In the genomic region with DNA sequence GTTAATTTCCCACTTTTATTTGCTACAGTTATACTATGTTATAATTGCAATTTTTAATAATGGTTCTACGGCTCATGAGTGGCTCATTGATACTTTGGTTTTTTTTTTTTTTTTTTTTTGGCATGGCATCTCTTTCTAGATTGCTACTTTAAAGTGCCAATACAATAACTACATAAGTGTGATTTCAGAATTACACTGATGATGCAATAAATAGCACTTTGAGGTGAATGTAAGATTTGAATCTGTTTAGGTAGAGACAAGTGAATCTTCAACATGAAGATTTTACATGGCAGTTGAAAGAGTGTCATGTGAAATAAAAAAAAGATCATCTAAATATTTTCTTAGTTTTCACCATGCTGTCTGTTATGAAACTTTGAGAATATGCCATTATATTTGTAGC, we compare ENCODE assay signal across 35 cellular contexts.
A peak's percentile ranks its signal among the peaks of the same experiment; 100 is the strongest.
DNase-seq lines count a peak whose midpoint lies in the region; ATAC-seq, FAIRE-seq and TF ChIP-seq lines count a peak whose summit lies in the region.
"Had no signal": no experiment of that assay in that cellular context is flagged by ENCODE, and none has a peak within 500 bp of the region (broad histone marks: within the 10 kb centered on the region; RNA-seq: fewer than 3 reads in every experiment).

No MANE protein-coding gene starts in this region.

- no peak overlapping the region for H4K8ac ChIP-seq in IMR-90 (ENCODE audit: low read depth in 2 of 2, low read length in 2 of 2)
- no peak overlapping the region for H4K8ac ChIP-seq in neuronal stem cell (ENCODE audit: low read depth, low read length)

- H3K4me3 ChIP-seq in HepG2 (replicated peaks in 1 of 3; ENCODE audit: insufficient read depth in 1 of 3, low read depth in 2 of 3, low read length in 3 of 3): no peak overlapping the region
- H3K4me3 ChIP-seq in right lobe of liver: no peak overlapping the region
- no peak overlapping the region for H3K4me3 ChIP-seq in IMR-90 (ENCODE audit: insufficient read depth, low read depth, low read length)
- no peak overlapping the region for H3K4me3 ChIP-seq in SU-DHL-6 (ENCODE audit: insufficient read depth, low read length, poor library complexity, severe bottlenecking)
- H3K4me3 ChIP-seq in K562: no peak overlapping the region
- no peak overlapping the region for H3K4me3 ChIP-seq in neuronal stem cell (ENCODE audit: low read length in 2 of 2)
- H3K4me3 ChIP-seq: A549; BLaER1; BLaER1 treated with 17β-estradiol and CSF1 and Interleukin-3, amounts not matched to agents 10 nM and 100 nM had no signal

- no peak for TF ChIP-seq POLR2A in HepG2 (IDR thresholded peaks at IDR 0.05; ENCODE audit: insufficient read depth in 1 of 2, low read depth in 2 of 2, low read length in 2 of 2)
- no peak for TF ChIP-seq POLR2A in right lobe of liver (IDR thresholded peaks at IDR 0.05)
- TF ChIP-seq POLR2A in IMR-90 (IDR thresholded peaks at IDR 0.05; ENCODE audit: low read depth, low read length): no peak
- TF ChIP-seq POLR2A in K562 (conservative IDR thresholded peaks at IDR 0.05): no peak

- no peak overlapping the region for H2BK15ac ChIP-seq in IMR-90 (ENCODE audit: low read depth, low read length)
- H2BK15ac ChIP-seq in neuronal stem cell (ENCODE audit: low read length): no peak overlapping the region

- no peak overlapping the region for H2AFZ ChIP-seq in HepG2 (ENCODE audit: low read length)
- no peak overlapping the region for H2AFZ ChIP-seq in IMR-90 (replicated peaks; ENCODE audit: low read length, poor library complexity)
- H2AFZ ChIP-seq in SU-DHL-6 (ENCODE audit: low read depth, low read length, severe bottlenecking): no peak overlapping the region
- no peak overlapping the region for H2AFZ ChIP-seq in K562 (ENCODE audit: low read depth, low read length)
- no peak overlapping the region for H2AFZ ChIP-seq in neuronal stem cell (ENCODE audit: low read length)

- peaks cover 63% of the 10 kb centered on the region for H3F3A ChIP-seq in SU-DHL-6 (ENCODE audit: insufficient read depth)

- H3K27me3 ChIP-seq in HepG2 (ENCODE audit: control insufficient read depth in 1 of 2, insufficient read depth in 2 of 2, low read length in 2 of 2) (no peaks in the 10 kb centered on the region), right lobe of liver (no peaks in the 10 kb centered on the region), IMR-90 (ENCODE audit: control insufficient read depth, insufficient read depth, low read length) (no peaks in the 10 kb centered on the region; the same call in 1 of the 2 replicates), SU-DHL-6 (ENCODE audit: low read length) (no peaks in the 10 kb centered on the region), K562 (ENCODE audit: control insufficient read depth in 2 of 2, insufficient read depth in 2 of 2, low read length in 2 of 2) (no peaks in the 10 kb centered on the region), neuronal stem cell (ENCODE audit: control insufficient read depth in 3 of 3, insufficient read depth in 3 of 3, low read depth in 1 of 3, low read length in 3 of 3) (no peaks in the 10 kb centered on the region)
- H3K27me3 ChIP-seq: BE2C; BLaER1; BLaER1 treated with 17β-estradiol and CSF1 and Interleukin-3, amounts not matched to agents 10 nM and 100 nM had no signal

- H3K18ac ChIP-seq in IMR-90 (ENCODE audit: low read depth, low read length): no peak overlapping the region
- no peak overlapping the region for H3K18ac ChIP-seq in neuronal stem cell (ENCODE audit: low read length)

- H4K91ac ChIP-seq in IMR-90 (ENCODE audit: insufficient read depth, low read depth, low read length) (no peak overlapping the region), neuronal stem cell (ENCODE audit: low read depth, low read length, poor library complexity) (no peak overlapping the region)

- no peaks in the 10 kb centered on the region for H3K9me1 ChIP-seq in IMR-90 (ENCODE audit: insufficient read depth, low read length)
- H3K9me1 ChIP-seq in K562 (ENCODE audit: control insufficient read depth, insufficient read depth, low read length): no peaks in the 10 kb centered on the region

- H2AK5ac ChIP-seq in IMR-90 (ENCODE audit: low read depth, low read length) (no peak overlapping the region), neuronal stem cell (ENCODE audit: low read depth, low read length) (no peak overlapping the region)

- H2BK120ac ChIP-seq in IMR-90 (ENCODE audit: low read depth, low read length) (no peak overlapping the region), neuronal stem cell (ENCODE audit: low read depth, low read length) (no peak overlapping the region)

- TF ChIP-seq EP300 in HepG2 (IDR thresholded peaks at IDR 0.05; ENCODE audit: low read depth in 2 of 2, low read length in 2 of 2) (no peak), HepG2 (CRISPR knock-in tag; IDR thresholded peaks at IDR 0.05; ENCODE audit: borderline replicate concordance) (no peak), K562 (IDR thresholded peaks at IDR 0.05; ENCODE audit: low read length) (no peak)

- H3K36me3 ChIP-seq in HepG2 (replicated peaks in 1 of 2; ENCODE audit: control insufficient read depth in 1 of 2, insufficient read depth in 2 of 2, low read length in 2 of 2) (no peaks in the 10 kb centered on the region), right lobe of liver (no peaks in the 10 kb centered on the region), IMR-90 (ENCODE audit: control insufficient read depth, insufficient read depth, low read length) (no peaks in the 10 kb centered on the region), SU-DHL-6 (ENCODE audit: low read length) (no peaks in the 10 kb centered on the region), K562 (ENCODE audit: control insufficient read depth, insufficient read depth, low read length) (no peaks in the 10 kb centered on the region), neuronal stem cell (replicated peaks in 1 of 2; ENCODE audit: control insufficient read depth in 2 of 2, insufficient read depth in 2 of 2, low read length in 2 of 2) (no peaks in the 10 kb centered on the region)
- H3K36me3 ChIP-seq: BE2C; BLaER1; BLaER1 treated with 17β-estradiol and CSF1 and Interleukin-3, amounts not matched to agents 10 nM and 100 nM had no signal

- no peak overlapping the region for H2BK12ac ChIP-seq in neuronal stem cell (ENCODE audit: low read length)

- H3K79me1 ChIP-seq in IMR-90 (ENCODE audit: low read depth in 1 of 2, low read length in 2 of 2): no peaks in the 10 kb centered on the region
- H3K79me1 ChIP-seq in neuronal stem cell (ENCODE audit: low read depth, low read length): no peaks in the 10 kb centered on the region

- in situ Hi-C loops in HepG2 (cut with HindIII; ENCODE audit: extremely low pct_ligation_motif_present, low pct_unique_long_range_greater_than_20kb): no loop called here
- in situ Hi-C loops in IMR-90 (cut with MboI; ENCODE audit: low sequenced_read_pairs): no loop called here
- in situ Hi-C loops in K562 (cut with MboI): no loop called here

- FAIRE-seq in HepG2 (lab: Jason Lieb, UNC): no peak
- FAIRE-seq in K562 (lab: Jason Lieb, UNC): no peak
- FAIRE-seq: A204.1, A549, D721Med had no signal

- no peak overlapping the region for H2AK9ac ChIP-seq in IMR-90 (replicated peaks; ENCODE audit: low read depth, low read length, poor library complexity)

- H3K14ac ChIP-seq in IMR-90 (replicated peaks; ENCODE audit: low read depth, low read length): no peak overlapping the region
- no peak overlapping the region for H3K14ac ChIP-seq in neuronal stem cell (ENCODE audit: low read length)

- no peak for ATAC-seq in HepG2
- ATAC-seq in right lobe of liver: no peak
- no peak for ATAC-seq in IMR-90 (ENCODE audit: low read depth)
- ATAC-seq in K562: no peak
- ATAC-seq: A549; CD8-positive, alpha-beta T cell had no signal

- BruUV-seq in HepG2 (replicated peaks; lab: Mats Ljungman, UMichigan) (no TSS peak), IMR-90 (replicated peaks; lab: Mats Ljungman, UMichigan) (no TSS peak), K562 (replicated peaks; lab: Mats Ljungman, UMichigan) (no TSS peak)

- H2BK20ac ChIP-seq in IMR-90 (ENCODE audit: low read depth, low read length): no peak overlapping the region

- no peak for TF ChIP-seq RAD21 in HepG2 (CRISPR knock-in tag; IDR thresholded peaks at IDR 0.05)
- no peak for TF ChIP-seq RAD21 in IMR-90 (IDR thresholded peaks at IDR 0.05; ENCODE audit: low read length)
- TF ChIP-seq RAD21 in K562 (CRISPR knock-in tag; conservative IDR thresholded peaks at IDR 0.05 in 1 of 2, IDR thresholded peaks at IDR 0.05 in 1 of 2): no peak

- no peak overlapping the region for H4K5ac ChIP-seq in IMR-90 (ENCODE audit: low read depth, low read length)

- H3K9me2 ChIP-seq in SU-DHL-6 (replicated peaks; ENCODE audit: insufficient read depth, low read length): no peaks in the 10 kb centered on the region

- CTCF ChIA-PET in HepG2 (lab: Yijun Ruan, JAX; ENCODE audit: low intra/inter-chr PET ratio, low total read pairs): interaction anchor here (0.6 kb wide), 1 partner anchor 1376 kb away, joined by 3 read pairs; no protein-coding TSS in a partner anchor
- CTCF ChIA-PET in IMR-90 (lab: Yijun Ruan, JAX): interaction anchor here (0.8 kb wide), 1 partner anchor 9 kb away, joined by 3 read pairs; no protein-coding TSS in a partner anchor
- CTCF ChIA-PET in K562 (lab: Yijun Ruan, JAX; ENCODE audit: low intra/inter-chr PET ratio): no interaction called here

- no peaks in the 10 kb centered on the region for H3K9me3 ChIP-seq in HepG2 (ENCODE audit: low read length)
- no peaks in the 10 kb centered on the region for H3K9me3 ChIP-seq in right lobe of liver
- no peaks in the 10 kb centered on the region for H3K9me3 ChIP-seq in IMR-90 (ENCODE audit: control insufficient read depth, insufficient read depth, low read length)
- H3K9me3 ChIP-seq in SU-DHL-6 (ENCODE audit: insufficient read depth, low read length): no peaks in the 10 kb centered on the region
- no peaks in the 10 kb centered on the region for H3K9me3 ChIP-seq in K562 (replicated peaks; ENCODE audit: control insufficient read depth, insufficient read depth, low read depth, low read length)
- no peaks in the 10 kb centered on the region for H3K9me3 ChIP-seq in neuronal stem cell (replicated peaks in 1 of 2; ENCODE audit: control insufficient read depth in 2 of 2, insufficient read depth in 1 of 2, low read depth in 1 of 2, low read length in 2 of 2)
- H3K9me3 ChIP-seq: A549, BE2C, BLaER1, Caco-2 had no signal

- DNase-seq in HepG2 (ENCODE audit: low spot score): no peak
- DNase-seq in right lobe of liver: no peak
- DNase-seq in IMR-90: no peak
- DNase-seq in K562 (ENCODE audit: extremely low read depth in 1 of 4, low spot score in 3 of 4): no peak
- DNase-seq in foreskin melanocyte: no peak
- DNase-seq in neuronal stem cell (ENCODE audit: low spot score): no peak
- DNase-seq in NCI-H2029 (lab: John Stamatoyannopoulos, UW): no peak
- DNase-seq: 8988T; ACHN; AML-193; BE2C; C1 segment of cervical spinal cord; Caco-2; Calu3; CD4-positive, alpha-beta memory T cell; CD4-positive, alpha-beta T cell; CD4-positive, CD25-positive, alpha-beta regulatory T cell; CD8-positive, alpha-beta memory T cell; CD8-positive, alpha-beta T cell; COR-L47; DMS 273 treated with DMSO at 0.1 percent for 48 hours; DMS153; DMS53; DMS79; DMS79 treated with DMSO at 0.1 percent for 48 hours; DND-41; EL had no signal

- no peak overlapping the region for H3K27ac ChIP-seq in HepG2 (ENCODE audit: extremely low read length, insufficient read depth, low read length)
- no peak overlapping the region for H3K27ac ChIP-seq in right lobe of liver
- no peak overlapping the region for H3K27ac ChIP-seq in IMR-90 (ENCODE audit: insufficient read depth, low read length)
- H3K27ac ChIP-seq in SU-DHL-6 (ENCODE audit: low read depth, low read length): peak overlapping the region; percentile 24; the same call in 1 of the 2 replicates
- no peak overlapping the region for H3K27ac ChIP-seq in K562 (ENCODE audit: extremely low read depth, low read depth, low read length)
- H3K27ac ChIP-seq in neuronal stem cell (replicated peaks; ENCODE audit: low read length): no peak overlapping the region
- H3K27ac ChIP-seq: 22Rv1; A549; BLaER1; BLaER1 treated with 17β-estradiol and CSF1 and Interleukin-3, amounts not matched to agents 10 nM and 100 nM; C4-2B had no signal

- H2BK5ac ChIP-seq in IMR-90 (ENCODE audit: low read depth, low read length, poor library complexity, severe bottlenecking) (no peak overlapping the region), neuronal stem cell (ENCODE audit: low read length) (no peak overlapping the region)

- intact Hi-C loops in HepG2 (cut with micrococcal nuclease; ENCODE audit: unreplicated experiment) (no loop called here), right lobe of liver (cut with DNase I) (no loop called here), IMR-90 (cut with micrococcal nuclease) (no loop called here), K562 (cut with micrococcal nuclease) (no loop called here)

- H3K4ac ChIP-seq in IMR-90 (ENCODE audit: low read depth, low read length) (no peak overlapping the region), neuronal stem cell (ENCODE audit: low read length) (no peak overlapping the region)

- H3K23ac ChIP-seq in IMR-90 (ENCODE audit: low read depth, low read length) (no peak overlapping the region), neuronal stem cell (ENCODE audit: low read depth, low read length, poor library complexity) (no peak overlapping the region)

- POLR2A ChIA-PET in HepG2 (lab: Yijun Ruan, JAX): no interaction called here
- POLR2A ChIA-PET in IMR-90 (lab: Charles Lee; ENCODE audit: unreplicated experiment): no interaction called here
- POLR2A ChIA-PET in K562 (lab: Yijun Ruan, JAX): no interaction called here

- H3K9ac ChIP-seq in HepG2 (ENCODE audit: insufficient read depth, low read depth, low read length): no peak overlapping the region
- H3K9ac ChIP-seq in IMR-90 (ENCODE audit: low read depth, low read length): no peak overlapping the region
- no peak overlapping the region for H3K9ac ChIP-seq in SU-DHL-6 (ENCODE audit: low read length)
- H3K9ac ChIP-seq in K562 (ENCODE audit: insufficient read depth in 1 of 2, low read depth in 2 of 2, low read length in 2 of 2): no peak overlapping the region
- no peak overlapping the region for H3K9ac ChIP-seq in neuronal stem cell (ENCODE audit: low read depth, low read length, poor library complexity)
- H3K9ac ChIP-seq: BLaER1; BLaER1 treated with 17β-estradiol and CSF1 and Interleukin-3, amounts not matched to agents 10 nM and 100 nM had no signal

- 5% methylated on average over 1 of the region's 1 CpG for whole genome bisulfite sequencing in HepG2 (ENCODE audit: low lambda C conversion rate)
- WGBS in right lobe of liver (ENCODE audit: insufficient coverage, low coverage, low lambda C conversion rate, missing lambda C conversion rate): 67% methylated on average over 1 of the region's 1 CpG
- no CpG with 5 or more reads among the region's 1 CpG for WGBS in IMR-90 (ENCODE audit: extremely low coverage in 2 of 2, insufficient read length in 1 of 2), 2 experiments
- 0% methylated on average over 1 of the region's 1 CpG for WGBS in K562 (ENCODE audit: insufficient coverage, low coverage, missing lambda C conversion rate)
- WGBS in neuronal stem cell (ENCODE audit: extremely low coverage in 2 of 2, insufficient read length in 2 of 2, insufficient replicate concordance in 1 of 2), 2 donors: no CpG with 5 or more reads among the region's 1 CpG

- no peak overlapping the region for H3K4me2 ChIP-seq in HepG2 (ENCODE audit: low read depth, low read length)
- no peak overlapping the region for H3K4me2 ChIP-seq in IMR-90 (ENCODE audit: low read depth, low read length)
- H3K4me2 ChIP-seq in SU-DHL-6 (ENCODE audit: low read depth, low read length, poor library complexity, severe bottlenecking): no peak overlapping the region
- H3K4me2 ChIP-seq in K562 (ENCODE audit: insufficient read depth, low read length): no peak overlapping the region
- H3K4me2 ChIP-seq in neuronal stem cell (ENCODE audit: insufficient read depth, low read length, poor library complexity, severe bottlenecking): no peak overlapping the region
- H3K4me2 ChIP-seq: A549; BLaER1; BLaER1 treated with 17β-estradiol and CSF1 and Interleukin-3, amounts not matched to agents 10 nM and 100 nM had no signal

- no peak overlapping the region for H3K56ac ChIP-seq in IMR-90 (ENCODE audit: extremely low read depth, insufficient read depth, low read length)

- TF ChIP-seq CTCF in HepG2 (CRISPR knock-in tag; IDR thresholded peaks at IDR 0.05): no peak
- no peak for TF ChIP-seq CTCF in right lobe of liver (IDR thresholded peaks at IDR 0.05)
- no peak for TF ChIP-seq CTCF in IMR-90 (conservative IDR thresholded peaks at IDR 0.05; ENCODE audit: low read depth, low read length)
- no peak for TF ChIP-seq CTCF in SU-DHL-6 (IDR thresholded peaks at IDR 0.05; ENCODE audit: insufficient read depth, low read length, poor library complexity, severe bottlenecking)
- no peak for TF ChIP-seq CTCF in K562 (IDR thresholded peaks at IDR 0.05 in 2 of 3, conservative IDR thresholded peaks at IDR 0.05 in 1 of 3; ENCODE audit: insufficient read depth in 2 of 3, low read depth in 1 of 3, low read length in 3 of 3)

- H3K79me2 ChIP-seq in HepG2 (ENCODE audit: insufficient read depth, low read length) (no peaks in the 10 kb centered on the region), SU-DHL-6 (ENCODE audit: insufficient read depth, low read length) (no peaks in the 10 kb centered on the region), K562 (ENCODE audit: control insufficient read depth, insufficient read depth, low read length) (no peaks in the 10 kb centered on the region)

- no peaks in the 10 kb centered on the region for H4K20me1 ChIP-seq in HepG2 (ENCODE audit: insufficient read depth, low read length)
- H4K20me1 ChIP-seq in IMR-90 (ENCODE audit: insufficient read depth, low read length): no peaks in the 10 kb centered on the region
- no peaks in the 10 kb centered on the region for H4K20me1 ChIP-seq in SU-DHL-6 (ENCODE audit: low read depth, low read length)
- no peaks in the 10 kb centered on the region for H4K20me1 ChIP-seq in K562 (replicated peaks; ENCODE audit: control insufficient read depth, insufficient read depth, low read length)
- H4K20me1 ChIP-seq: BLaER1; BLaER1 treated with 17β-estradiol and CSF1 and Interleukin-3, amounts not matched to agents 10 nM and 100 nM had no signal

- dilution Hi-C loops in IMR-90 (cut with HindIII; ENCODE audit: low sequenced_read_pairs, unreplicated experiment): no loop called here

- H3K4me1 ChIP-seq in HepG2 (ENCODE audit: insufficient read depth, low read length): no peaks in the 10 kb centered on the region
- no peaks in the 10 kb centered on the region for H3K4me1 ChIP-seq in right lobe of liver
- H3K4me1 ChIP-seq in IMR-90 (ENCODE audit: control insufficient read depth, insufficient read depth, low read length): no peaks in the 10 kb centered on the region
- no peaks in the 10 kb centered on the region for H3K4me1 ChIP-seq in K562 (replicated peaks in 1 of 2; ENCODE audit: control insufficient read depth in 2 of 2, insufficient read depth in 2 of 2, low read length in 2 of 2)
- H3K4me1 ChIP-seq in neuronal stem cell (ENCODE audit: control insufficient read depth in 2 of 2, insufficient read depth in 1 of 2, low read depth in 1 of 2, low read length in 2 of 2): peaks cover 0 to 47% of the 10 kb centered on the region in 2 donors
- H3K4me1 ChIP-seq: A549, BE2C, BLaER1, Caco-2 had no signal
